In the genomic region with DNA sequence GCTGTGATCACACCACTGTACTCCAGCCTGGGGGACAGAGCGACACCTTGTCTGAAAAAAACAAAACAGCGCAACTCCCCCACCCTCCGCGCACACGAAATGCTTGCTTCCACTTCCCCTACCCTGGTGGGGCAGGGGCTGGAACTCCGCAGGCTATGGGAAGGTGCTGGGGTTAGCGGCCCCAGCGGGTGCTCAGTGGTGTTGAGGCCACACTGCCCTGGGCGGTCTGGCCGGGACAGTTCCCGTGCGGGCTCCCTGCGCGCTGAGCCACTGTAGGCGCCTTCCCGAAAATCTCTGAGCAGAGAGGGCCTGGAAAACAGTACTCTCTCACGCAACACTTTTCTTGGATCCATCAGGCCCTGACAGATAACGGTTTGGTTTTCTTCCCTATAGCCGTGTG, we compare ENCODE assay signal across 15 cellular contexts. TPM values are rescaled to one million over a fixed set of nuclear protein-coding genes. Genes with fewer than 3 reads are reported as not detected.
DNase-seq lines count a peak whose midpoint lies in the region; ATAC-seq and TF ChIP-seq lines count a peak whose summit lies in the region.
"Had no signal": no experiment of that assay in that cellular context is flagged by ENCODE, and none has a peak within 500 bp of the region (broad histone marks: within the 10 kb centered on the region; RNA-seq: fewer than 3 reads in every experiment).

No MANE protein-coding gene starts in this region.

- intact Hi-C loops in testis (cut with DNase I; ENCODE audit: low total_unique reads): no loop called here

- H3K9me3 Mint-ChIP-seq in mesothelial cell of epicardium: no peaks in the 10 kb centered on the region
- H3K9me3 Mint-ChIP-seq: stimulated activated memory B cell treated with anti-CD40 and anti-IgM and Interleukin-4, amounts not matched to agents 10 μg/mL and 1 μg/mL and 100 μg/mL, for 72 hours had no signal

- H3K9ac ChIP-seq in HUES64 (ENCODE audit: low read depth, low read length): peak overlapping the region; percentile 83

- peaks cover 23% of the 10 kb centered on the region for H3K4me1 Mint-ChIP-seq in mesothelial cell of epicardium

- H3K4me1 ChIP-seq in HUES64 (ENCODE audit: insufficient read depth, low read length) (peaks cover 10% of the 10 kb centered on the region; the same call in 1 of the 2 replicates), suprapubic skin (peaks cover 28% of the 10 kb centered on the region), testis (peaks cover 6% of the 10 kb centered on the region)

- H3K9me3 ChIP-seq in HUES64 (ENCODE audit: insufficient read depth, low read depth, low read length): no peaks in the 10 kb centered on the region
- no peaks in the 10 kb centered on the region for H3K9me3 ChIP-seq in suprapubic skin
- no peaks in the 10 kb centered on the region for H3K9me3 ChIP-seq in testis
- H3K9me3 ChIP-seq: gastrocnemius medialis had no signal

- H3K27me3 ChIP-seq in HUES64 (ENCODE audit: insufficient read depth, low read length) (peaks cover 26% of the 10 kb centered on the region), suprapubic skin (peaks cover 3% of the 10 kb centered on the region), testis (no peaks in the 10 kb centered on the region)
- H3K27me3 ChIP-seq: gastrocnemius medialis had no signal

- H3K4me3 ChIP-seq in HUES64 (ENCODE audit: low read length): peak overlapping the region; percentile 81; the same call in 1 of the 2 replicates
- H3K4me3 ChIP-seq in suprapubic skin: peak overlapping the region; percentile 82
- H3K4me3 ChIP-seq in testis: peak overlapping the region in 1 of 2 donors; percentile 54

- H3K27me3 Mint-ChIP-seq in mesothelial cell of epicardium (ENCODE audit: low read depth): no peaks in the 10 kb centered on the region

- H3K36me3 ChIP-seq in HUES64 (ENCODE audit: insufficient read depth, low read length): no peaks in the 10 kb centered on the region
- H3K36me3 ChIP-seq in suprapubic skin: no peaks in the 10 kb centered on the region
- no peaks in the 10 kb centered on the region for H3K36me3 ChIP-seq in testis (ENCODE audit: low read depth, missing control alignments)
- H3K36me3 ChIP-seq: gastrocnemius medialis had no signal

- no peak for TF ChIP-seq CTCF in mesothelial cell of epicardium (IDR thresholded peaks at IDR 0.05; ENCODE audit: unreplicated experiment)
- TF ChIP-seq CTCF in suprapubic skin (IDR thresholded peaks at IDR 0.05): no peak
- TF ChIP-seq CTCF in testis (IDR thresholded peaks at IDR 0.05): no peak

- H3K27ac Mint-ChIP-seq in mesothelial cell of epicardium: peak overlapping the region; percentile 96
- H3K27ac Mint-ChIP-seq: stimulated activated memory B cell treated with anti-CD40 and anti-IgM and Interleukin-4, amounts not matched to agents 10 μg/mL and 1 μg/mL and 100 μg/mL, for 72 hours had no signal

- ATAC-seq in esophagus mucosa (peak; percentile 15), GM21390 (IDR thresholded peaks at IDR 0.05; ENCODE audit: unreplicated experiment) (no peak)
- ATAC-seq: stimulated activated memory B cell treated with anti-CD40 and anti-IgM and Interleukin-4, amounts not matched to agents 10 μg/mL and 1 μg/mL and 100 μg/mL, for 72 hours had no signal

- 85% methylated on average over 19 of the region's 19 CpGs for WGBS in HUES64
- 71% methylated on average over 5 of the region's 19 CpGs for WGBS in suprapubic skin
- WGBS in testis, 2 donors: 61 to 68% methylated on average over 18 to 19 of the region's 19 CpGs

- DNase-seq in mesothelial cell of epicardium (ENCODE audit: low spot score in 2 of 2, unreplicated experiment in 2 of 2) (no peak), suprapubic skin (ENCODE audit: low spot score in 2 of 2) (peak in 1 of 2 donors; percentile 57), testis (no peak), midbrain (lab: John Stamatoyannopoulos, UW) (no peak), OCI-M1 (lab: John Stamatoyannopoulos, UW) (no peak)
- DNase-seq: activated CD4-positive, alpha-beta T cell treated with anti-CD3 and anti-CD28 coated beads for 4 hours; activated T-cell treated with anti-CD3 and anti-CD28 coated beads, Interleukin-2, amount 50 U/mL, for 48 hours; effector CD4-positive, alpha-beta T cell; stimulated activated CD4-positive, alpha-beta T cell treated with anti-CD3 and anti-CD28 coated beads, Interleukin-2, amount 100 ng/mL, for 48 hours had no signal

- no peak for TF ChIP-seq EP300 in suprapubic skin (IDR thresholded peaks at IDR 0.05)

- TF ChIP-seq POLR2A in suprapubic skin (IDR thresholded peaks at IDR 0.05): no peak
- TF ChIP-seq POLR2A in testis (IDR thresholded peaks at IDR 0.05): no peak

- no peaks in the 10 kb centered on the region for H3K36me3 Mint-ChIP-seq in mesothelial cell of epicardium
- H3K36me3 Mint-ChIP-seq: stimulated activated memory B cell treated with anti-CD40 and anti-IgM and Interleukin-4, amounts not matched to agents 10 μg/mL and 1 μg/mL and 100 μg/mL, for 72 hours had no signal

- H3K27ac ChIP-seq in HUES64 (ENCODE audit: low read depth, low read length): peak overlapping the region; percentile 91; the same call in 1 of the 2 replicates
- H3K27ac ChIP-seq in suprapubic skin: no peak overlapping the region
- peak overlapping the region in 1 of 2 donors; percentile 87 for H3K27ac ChIP-seq in testis
- H3K27ac ChIP-seq: HL-60 had no signal

- H3K4me3 Mint-ChIP-seq in mesothelial cell of epicardium: peak overlapping the region; percentile 59
- H3K4me3 Mint-ChIP-seq: stimulated activated memory B cell treated with anti-CD40 and anti-IgM and Interleukin-4, amounts not matched to agents 10 μg/mL and 1 μg/mL and 100 μg/mL, for 72 hours had no signal

RNA-seq across cellular contexts. Expression of a gene that starts 1.1 kb away (rescaled TPM):
- polyA plus RNA-seq in HUES64 (2013, experiment 1 of 2): 11.6 TPM
- 10.6 TPM for polyA plus RNA-seq in HUES64 (2013, experiment 2 of 2)
- total RNA-seq in esophagus mucosa (2.7 TPM), mesothelial cell of epicardium (42.3 to 45.9 TPM (median 42.5 TPM) in 3 replicates), suprapubic skin (10 to 100 TPM in 2 of 4 donors, 1 to 10 TPM in 2; 8.7 to 15.7 (median 12.5) TPM), testis (10 to 100 TPM; 25.6 to 41.3 TPM)
- 22.8 TPM for polyA plus RNA-seq in testis (ENCODE audit: insufficient read depth, low read depth, low replicate concordance)

RNA-seq across cellular contexts. Expression of a gene that starts 52.3 kb away (rescaled TPM):
- 218 TPM for polyA plus RNA-seq in HUES64 (2013, experiment 1 of 2)
- 230 TPM for polyA plus RNA-seq in HUES64 (2013, experiment 2 of 2)
- total RNA-seq in esophagus mucosa (60.9 TPM), mesothelial cell of epicardium (98.7 to 113 TPM (median 106 TPM) in 3 replicates), suprapubic skin (10 to 100 TPM; 60.5 to 98.6 (median 84.7) TPM), testis (100 to 1,000 TPM; 181 to 184 TPM)
- polyA plus RNA-seq in testis (ENCODE audit: insufficient read depth, low read depth, low replicate concordance): 213 TPM
